In genomic region chr22:42080287-42080686, GRCh38 we compare ENCODE assay signal across 1 cellular context.
TF ChIP-seq lines count a peak whose summit lies in the region.

No MANE protein-coding gene starts in this region.

TF ChIP-seq in GM23338, 12 proteins besides CTCF, POLR2A, EP300 and RAD21 (continued from another document):
- no peak for TF ChIP-seq ZNF462 (CRISPR knock-in tag; IDR thresholded peaks at IDR 0.05)
- TF ChIP-seq ZNF114 (CRISPR knock-in tag; IDR thresholded peaks at IDR 0.05), result no peak
- TF ChIP-seq EZH2phosphoT487 (IDR thresholded peaks at IDR 0.05; ENCODE audit: unreplicated experiment), result no peak
- no peak for TF ChIP-seq JUNB (IDR thresholded peaks at IDR 0.05; ENCODE audit: unreplicated experiment)
- TF ChIP-seq ETS1 (IDR thresholded peaks at IDR 0.05), result no peak
- TF ChIP-seq STAT1 (IDR thresholded peaks at IDR 0.05; ENCODE audit: unreplicated experiment), result no peak
- no peak for TF ChIP-seq REST (IDR thresholded peaks at IDR 0.05; ENCODE audit: unreplicated experiment)
